8 cellular contexts compared by ENCODE assay signal in the genomic region with DNA sequence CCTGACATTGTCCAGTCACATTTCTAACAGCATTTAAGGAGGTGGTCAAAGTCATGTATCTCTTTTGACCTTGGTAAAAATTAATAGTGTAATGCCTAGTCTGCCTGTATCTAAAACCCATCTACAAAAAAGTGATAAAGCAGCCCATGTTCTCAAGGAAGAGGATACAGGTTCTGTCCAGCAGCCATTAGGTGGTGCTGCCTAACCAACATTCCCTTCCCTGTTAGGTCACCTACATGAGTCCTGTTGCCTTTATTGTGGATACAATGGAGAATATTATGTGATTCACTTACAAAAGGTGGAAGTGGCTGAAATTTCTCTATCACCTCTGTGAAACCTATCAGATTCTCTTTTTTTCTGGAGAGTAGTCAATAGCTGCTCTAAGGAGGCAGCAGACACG. TPM values are rescaled to one million over a fixed set of nuclear protein-coding genes. Genes with fewer than 3 reads are reported as not detected.
DNase-seq lines count a peak whose midpoint lies in the region; ATAC-seq and FAIRE-seq lines count a peak whose summit lies in the region.

No MANE protein-coding gene starts in this region.

- no peak overlapping the region for H3K27ac ChIP-seq in iPS DF 6.9 (ENCODE audit: low read length)

- no peaks in the 10 kb centered on the region for H3K27me3 ChIP-seq in iPS DF 6.9 (ENCODE audit: control insufficient read depth, insufficient read depth, low read length)

- in situ Hi-C loops in SK-MEL-5 (cut with HindIII; ENCODE audit: low pct_unique_long_range_greater_than_20kb, low sequenced_read_pairs): no loop called here

- peak; percentile 44 for FAIRE-seq in GM18507 (lab: Jason Lieb, UNC)

- H3K4me3 ChIP-seq in iPS DF 6.9 (ENCODE audit: low read length): no peak overlapping the region

- no peak for DNase-seq in GM18507 (ENCODE audit: extremely low spot score, insufficient read length, low read depth)
- DNase-seq in HT-29 (ENCODE audit: low spot score): peak; percentile 35
- DNase-seq in SK-MEL-5 (ENCODE audit: low read depth, low spot score): peak; percentile 65
- DNase-seq in iPS DF 6.9 (ENCODE audit: low read depth, low spot score): peak; percentile 52
- DNase-seq in activated CD4-positive, alpha-beta T cell treated with anti-CD3 and anti-CD28 coated beads for 4 hours: no peak

- ATAC-seq in GM18519 (IDR thresholded peaks at IDR 0.05; ENCODE audit: low FRiP score, unreplicated experiment) (no peak), GM21515 (IDR thresholded peaks at IDR 0.05; ENCODE audit: unreplicated experiment) (no peak), HG02763 (IDR thresholded peaks at IDR 0.05; ENCODE audit: unreplicated experiment) (no peak)

- WGBS in iPS DF 6.9 (ENCODE audit: insufficient coverage, insufficient read length): no CpG with 5 or more reads among the region's 1 CpG

- H3K36me3 ChIP-seq in iPS DF 6.9 (ENCODE audit: control insufficient read depth, insufficient read depth, low read length): no peaks in the 10 kb centered on the region

- no peaks in the 10 kb centered on the region for H3K4me1 ChIP-seq in iPS DF 6.9 (ENCODE audit: control insufficient read depth, insufficient read depth, low read length)

- H3K9me3 ChIP-seq in iPS DF 6.9 (ENCODE audit: control insufficient read depth, insufficient read depth, low read length): no peaks in the 10 kb centered on the region

RNA-seq across cellular contexts. Expression of gene AQP4, which starts 52.5 kb away (rescaled TPM):
- not detected in 2 replicates for total RNA-seq in HT-29 (2014; rRNA removed; shearing (Covaris generic))
- not detected in 2 replicates for total RNA-seq in SK-MEL-5 (2014; rRNA removed; shearing (Covaris generic))
- polyA plus RNA-seq in SK-MEL-5 (2015; cell fraction: cytosol; rRNA removed): not detected in 2 replicates
- not detected in 2 replicates for polyA plus RNA-seq in SK-MEL-5 (2015; cell fraction: nucleus; rRNA removed)

Comparison
In these comparisons a context has a peak if more than half of its experiments do, and no peak if none do; other contexts are left out.
1. DNase-seq: peak in HT-29 (single experiment), SK-MEL-5 (single experiment) and iPS DF 6.9 (single experiment); none in GM18507 (single experiment) and activated CD4-positive, alpha-beta T cell treated with anti-CD3 and anti-CD28 coated beads for 4 hours (0 of 2).